In the genomic region with DNA sequence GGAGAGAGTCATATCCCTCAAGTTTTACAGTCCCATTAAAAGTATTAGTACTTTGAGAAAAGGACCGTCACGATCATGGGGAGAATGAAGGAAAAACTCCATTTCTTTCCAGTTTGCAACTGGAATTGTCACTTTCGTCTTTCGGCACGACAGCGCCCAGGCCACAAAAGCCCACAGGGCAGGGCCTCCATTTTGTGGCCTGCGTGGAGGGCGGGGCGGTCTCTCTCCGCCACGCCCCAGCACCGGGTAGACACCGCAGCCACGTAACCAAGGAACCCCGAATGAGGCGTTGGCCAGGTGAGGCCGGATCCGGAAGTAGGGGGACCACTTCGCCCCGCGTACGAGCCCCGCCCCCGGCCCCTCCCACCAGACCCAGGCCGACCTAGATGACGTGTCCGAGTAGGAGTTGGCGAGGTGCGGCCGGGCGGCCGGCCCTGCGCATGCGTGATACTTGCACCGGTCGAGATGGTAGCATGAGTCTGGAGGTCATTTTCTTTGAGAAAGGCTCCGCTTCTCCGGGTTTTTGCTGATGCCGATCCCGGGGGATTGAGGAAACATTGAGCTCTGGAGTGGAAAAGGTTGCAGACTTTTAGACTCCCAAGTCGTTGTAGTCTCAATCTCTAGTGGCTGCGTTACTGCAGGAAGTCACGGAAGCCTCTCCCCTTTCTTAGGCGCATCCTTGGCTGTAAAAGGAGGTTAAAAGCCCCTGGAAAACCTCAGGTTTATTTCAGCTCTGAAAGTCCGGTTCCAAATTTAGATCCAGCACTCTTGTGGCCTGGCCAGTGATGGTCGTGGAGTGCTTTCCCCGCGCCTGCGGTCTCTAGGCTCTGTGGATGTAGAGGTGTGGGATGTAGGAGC, we compare ENCODE assay signal across 8 cellular contexts. TPM values are rescaled to one million over a fixed set of nuclear protein-coding genes. Genes with fewer than 3 reads are reported as not detected.
DNase-seq lines count a peak whose midpoint lies in the region; ATAC-seq and TF ChIP-seq lines count a peak whose summit lies in the region.

No MANE protein-coding gene starts in this region.

- H3K36me3 ChIP-seq in GM06990 (ENCODE audit: control insufficient read depth, insufficient read depth, low read length) (no peaks in the 10 kb centered on the region), testis (ENCODE audit: low read depth, missing control alignments) (no peaks in the 10 kb centered on the region)

- no peaks in the 10 kb centered on the region for H3K9me3 Mint-ChIP-seq in activated naive CD8-positive, alpha-beta T cell (ENCODE audit: low read depth)
- peaks cover 7% of the 10 kb centered on the region for H3K9me3 Mint-ChIP-seq in glutamatergic neuron (ENCODE audit: unreplicated experiment)

- peak; percentile 100 for DNase-seq in GM06990 (ENCODE audit: extremely low read depth, insufficient read length)
- DNase-seq in NCI-H1092 treated with DMSO at 0.1 percent for 48 hours (lab: John Stamatoyannopoulos, UW), result peak; percentile 99
- DNase-seq in glutamatergic neuron, result peak; percentile 96
- DNase-seq in omental fat pad (ENCODE audit: low spot score), result peak; percentile 86
- DNase-seq in testis, result peak; percentile 98

- H3K4me1 ChIP-seq in testis, result peaks cover 32% of the 10 kb centered on the region

- no peak for TF ChIP-seq POLR2A in testis (IDR thresholded peaks at IDR 0.05)

- no peaks in the 10 kb centered on the region for H3K9me3 ChIP-seq in testis

- H3K36me3 Mint-ChIP-seq in activated naive CD8-positive, alpha-beta T cell, result no peaks in the 10 kb centered on the region
- no peaks in the 10 kb centered on the region for H3K36me3 Mint-ChIP-seq in glutamatergic neuron (ENCODE audit: unreplicated experiment)

- H3K4me3 ChIP-seq in GM06990 (replicated peaks; ENCODE audit: low read depth, low read length) (peak overlapping the region; percentile 67), testis (peak overlapping the region; percentile 45 to 67)

- WGBS in testis, 2 donors, result 2 to 5% methylated on average over 21 to 49 of the region's 49 CpGs

- H3K27me3 Mint-ChIP-seq in activated naive CD8-positive, alpha-beta T cell, result no peaks in the 10 kb centered on the region
- peaks cover 8% of the 10 kb centered on the region for H3K27me3 Mint-ChIP-seq in glutamatergic neuron (ENCODE audit: unreplicated experiment)

- peak overlapping the region; percentile 85 for H3K4me3 Mint-ChIP-seq in activated naive CD8-positive, alpha-beta T cell
- H3K4me3 Mint-ChIP-seq in glutamatergic neuron (ENCODE audit: unreplicated experiment), result peak overlapping the region; percentile 89

- peak overlapping the region; percentile 94 for H3K27ac Mint-ChIP-seq in activated naive CD8-positive, alpha-beta T cell
- peak overlapping the region; percentile 71 for H3K27ac Mint-ChIP-seq in glutamatergic neuron (ENCODE audit: unreplicated experiment)

- peaks cover 73% of the 10 kb centered on the region for H3K4me1 Mint-ChIP-seq in activated naive CD8-positive, alpha-beta T cell (ENCODE audit: low read depth)
- peaks cover 13% of the 10 kb centered on the region for H3K4me1 Mint-ChIP-seq in glutamatergic neuron (ENCODE audit: low read depth, unreplicated experiment)

- intact Hi-C loops in testis (cut with DNase I; ENCODE audit: low total_unique reads), result no loop called here

- ATAC-seq in HG02571 (IDR thresholded peaks at IDR 0.05; ENCODE audit: unreplicated experiment), result peak; percentile 51
- ATAC-seq in SK-N-SH treated with all-trans-retinoic acid at 6 μM for 48 hours, result peak; percentile 74
- peak; percentile 92 for ATAC-seq in omental fat pad (ENCODE audit: low FRiP score)

- TF ChIP-seq CTCF in GM06990 (IDR thresholded peaks at IDR 0.05; ENCODE audit: insufficient read depth, low read length, poor library complexity, severe bottlenecking) (no peak), glutamatergic neuron (IDR thresholded peaks at IDR 0.05; ENCODE audit: partially characterized antibody, unreplicated experiment) (no peak), omental fat pad (IDR thresholded peaks at IDR 0.05) (no peak), testis (IDR thresholded peaks at IDR 0.05) (no peak)

- H3K27me3 ChIP-seq in GM06990 (replicated peaks; ENCODE audit: control insufficient read depth, insufficient read depth, low read length), result no peaks in the 10 kb centered on the region
- H3K27me3 ChIP-seq in testis, result no peaks in the 10 kb centered on the region

- peak overlapping the region; percentile 89 to 94 for H3K27ac ChIP-seq in testis

TF ChIP-seq in SK-N-SH treated with all-trans-retinoic acid at 6 μM for 48 hours, 23 proteins besides CTCF, POLR2A, EP300 and RAD21:
- TF ChIP-seq ZNF565 (CRISPR knock-in tag; conservative IDR thresholded peaks at IDR 0.05; ENCODE audit: low read depth), result no peak
- TF ChIP-seq ZNF8 (CRISPR knock-in tag; IDR thresholded peaks at IDR 0.05), result 0 out of 2 replicates have a peak, but pooled peaks have one; percentile 21
TF ChIP-seq in SK-N-SH treated with all-trans-retinoic acid at 6 μM for 48 hours: peak in this region for 1.

RNA-seq across cellular contexts. Expression of gene TM9SF2, which starts 2.7 kb away (rescaled TPM):
- total RNA-seq in glutamatergic neuron (ENCODE audit: unreplicated experiment) (74.1 TPM), omental fat pad (10 to 100 TPM; 72.1 to 92.0 (median 88.4) TPM), testis (100 to 1,000 TPM; 106 to 119 TPM)
- polyA plus RNA-seq in testis (ENCODE audit: insufficient read depth, low read depth, low replicate concordance), result 136 TPM

Comparison
In these comparisons a context has a peak if more than half of its experiments do, and no peak if none do; other contexts are left out.
1. Peak in every context shown above with its lines: DNase-seq, ATAC-seq, H3K4me3 ChIP-seq and H3K27ac ChIP-seq.